Comparison of ENCODE assay signal across 1 cellular context in genomic region chr1:58783090-58783992, GRCh38.
TF ChIP-seq lines count a peak whose summit lies in the region.

No MANE protein-coding gene starts in this region.

TF ChIP-seq in WTC11, 78 proteins besides CTCF, POLR2A, EP300 and RAD21 (continued from another document and continues in another):
- TF ChIP-seq FOXP4 (CRISPR knock-in tag; IDR thresholded peaks at IDR 0.05) (no peak), AR (CRISPR knock-in tag; IDR thresholded peaks at IDR 0.05) (peak; percentile 78; the same call in 1 of the 2 replicates), ETV6 (CRISPR knock-in tag; IDR thresholded peaks at IDR 0.05) (no peak), TCF7 (CRISPR knock-in tag; IDR thresholded peaks at IDR 0.05; ENCODE audit: low read depth) (no peak; the same call in 1 of the 2 replicates), OVOL2 (CRISPR knock-in tag; IDR thresholded peaks at IDR 0.05; ENCODE audit: borderline replicate concordance) (no peak), NR1H2 (CRISPR knock-in tag; IDR thresholded peaks at IDR 0.05) (no peak), ZNF317 (CRISPR knock-in tag; IDR thresholded peaks at IDR 0.05; ENCODE audit: borderline replicate concordance, low read depth) (no peak), ZNF532 (CRISPR knock-in tag; IDR thresholded peaks at IDR 0.05; ENCODE audit: borderline replicate concordance) (no peak), TP53 (CRISPR knock-in tag; IDR thresholded peaks at IDR 0.05) (no peak), MYBL2 (CRISPR knock-in tag; IDR thresholded peaks at IDR 0.05) (no peak), SP1 (CRISPR knock-in tag; conservative IDR thresholded peaks at IDR 0.05) (no peak), ARID4B (CRISPR knock-in tag; IDR thresholded peaks at IDR 0.05; ENCODE audit: borderline replicate concordance) (no peak), ELF4 (CRISPR knock-in tag; IDR thresholded peaks at IDR 0.05; ENCODE audit: low read depth) (no peak), MXD4 (CRISPR knock-in tag; IDR thresholded peaks at IDR 0.05; ENCODE audit: borderline replicate concordance) (no peak), ATF3 (CRISPR knock-in tag; conservative IDR thresholded peaks at IDR 0.05) (no peak), ZNF232 (CRISPR knock-in tag; IDR thresholded peaks at IDR 0.05) (0 out of 2 replicates have a peak, but pooled peaks have one; percentile 40)
- TF ChIP-seq, protein P1, sequence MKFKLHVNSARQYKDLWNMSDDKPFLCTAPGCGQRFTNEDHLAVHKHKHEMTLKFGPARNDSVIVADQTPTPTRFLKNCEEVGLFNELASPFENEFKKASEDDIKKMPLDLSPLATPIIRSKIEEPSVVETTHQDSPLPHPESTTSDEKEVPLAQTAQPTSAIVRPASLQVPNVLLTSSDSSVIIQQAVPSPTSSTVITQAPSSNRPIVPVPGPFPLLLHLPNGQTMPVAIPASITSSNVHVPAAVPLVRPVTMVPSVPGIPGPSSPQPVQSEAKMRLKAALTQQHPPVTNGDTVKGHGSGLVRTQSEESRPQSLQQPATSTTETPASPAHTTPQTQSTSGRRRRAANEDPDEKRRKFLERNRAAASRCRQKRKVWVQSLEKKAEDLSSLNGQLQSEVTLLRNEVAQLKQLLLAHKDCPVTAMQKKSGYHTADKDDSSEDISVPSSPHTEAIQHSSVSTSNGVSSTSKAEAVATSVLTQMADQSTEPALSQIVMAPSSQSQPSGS (CRISPR knock-in tag; IDR thresholded peaks at IDR 0.05; ENCODE audit: borderline replicate concordance, low read depth), result no peak
- TF ChIP-seq, protein P2, sequence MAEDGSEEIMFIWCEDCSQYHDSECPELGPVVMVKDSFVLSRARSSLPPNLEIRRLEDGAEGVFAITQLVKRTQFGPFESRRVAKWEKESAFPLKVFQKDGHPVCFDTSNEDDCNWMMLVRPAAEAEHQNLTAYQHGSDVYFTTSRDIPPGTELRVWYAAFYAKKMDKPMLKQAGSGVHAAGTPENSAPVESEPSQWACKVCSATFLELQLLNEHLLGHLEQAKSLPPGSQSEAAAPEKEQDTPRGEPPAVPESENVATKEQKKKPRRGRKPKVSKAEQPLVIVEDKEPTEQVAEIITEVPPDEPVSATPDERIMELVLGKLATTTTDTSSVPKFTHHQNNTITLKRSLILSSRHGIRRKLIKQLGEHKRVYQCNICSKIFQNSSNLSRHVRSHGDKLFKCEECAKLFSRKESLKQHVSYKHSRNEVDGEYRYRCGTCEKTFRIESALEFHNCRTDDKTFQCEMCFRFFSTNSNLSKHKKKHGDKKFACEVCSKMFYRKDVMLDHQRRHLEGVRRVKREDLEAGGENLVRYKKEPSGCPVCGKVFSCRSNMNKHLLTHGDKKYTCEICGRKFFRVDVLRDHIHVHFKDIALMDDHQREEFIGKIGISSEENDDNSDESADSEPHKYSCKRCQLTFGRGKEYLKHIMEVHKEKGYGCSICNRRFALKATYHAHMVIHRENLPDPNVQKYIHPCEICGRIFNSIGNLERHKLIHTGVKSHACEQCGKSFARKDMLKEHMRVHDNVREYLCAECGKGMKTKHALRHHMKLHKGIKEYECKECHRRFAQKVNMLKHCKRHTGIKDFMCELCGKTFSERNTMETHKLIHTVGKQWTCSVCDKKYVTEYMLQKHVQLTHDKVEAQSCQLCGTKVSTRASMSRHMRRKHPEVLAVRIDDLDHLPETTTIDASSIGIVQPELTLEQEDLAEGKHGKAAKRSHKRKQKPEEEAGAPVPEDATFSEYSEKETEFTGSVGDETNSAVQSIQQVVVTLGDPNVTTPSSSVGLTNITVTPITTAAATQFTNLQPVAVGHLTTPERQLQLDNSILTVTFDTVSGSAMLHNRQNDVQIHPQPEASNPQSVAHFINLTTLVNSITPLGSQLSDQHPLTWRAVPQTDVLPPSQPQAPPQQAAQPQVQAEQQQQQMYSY (CRISPR knock-in tag; IDR thresholded peaks at IDR 0.05), result no peak
- TF ChIP-seq, protein P3, sequence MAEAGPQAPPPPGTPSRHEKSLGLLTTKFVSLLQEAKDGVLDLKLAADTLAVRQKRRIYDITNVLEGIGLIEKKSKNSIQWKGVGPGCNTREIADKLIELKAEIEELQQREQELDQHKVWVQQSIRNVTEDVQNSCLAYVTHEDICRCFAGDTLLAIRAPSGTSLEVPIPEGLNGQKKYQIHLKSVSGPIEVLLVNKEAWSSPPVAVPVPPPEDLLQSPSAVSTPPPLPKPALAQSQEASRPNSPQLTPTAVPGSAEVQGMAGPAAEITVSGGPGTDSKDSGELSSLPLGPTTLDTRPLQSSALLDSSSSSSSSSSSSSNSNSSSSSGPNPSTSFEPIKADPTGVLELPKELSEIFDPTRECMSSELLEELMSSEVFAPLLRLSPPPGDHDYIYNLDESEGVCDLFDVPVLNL (CRISPR knock-in tag; IDR thresholded peaks at IDR 0.05; ENCODE audit: borderline replicate concordance, low read depth), result no peak
- TF ChIP-seq, protein P4, sequence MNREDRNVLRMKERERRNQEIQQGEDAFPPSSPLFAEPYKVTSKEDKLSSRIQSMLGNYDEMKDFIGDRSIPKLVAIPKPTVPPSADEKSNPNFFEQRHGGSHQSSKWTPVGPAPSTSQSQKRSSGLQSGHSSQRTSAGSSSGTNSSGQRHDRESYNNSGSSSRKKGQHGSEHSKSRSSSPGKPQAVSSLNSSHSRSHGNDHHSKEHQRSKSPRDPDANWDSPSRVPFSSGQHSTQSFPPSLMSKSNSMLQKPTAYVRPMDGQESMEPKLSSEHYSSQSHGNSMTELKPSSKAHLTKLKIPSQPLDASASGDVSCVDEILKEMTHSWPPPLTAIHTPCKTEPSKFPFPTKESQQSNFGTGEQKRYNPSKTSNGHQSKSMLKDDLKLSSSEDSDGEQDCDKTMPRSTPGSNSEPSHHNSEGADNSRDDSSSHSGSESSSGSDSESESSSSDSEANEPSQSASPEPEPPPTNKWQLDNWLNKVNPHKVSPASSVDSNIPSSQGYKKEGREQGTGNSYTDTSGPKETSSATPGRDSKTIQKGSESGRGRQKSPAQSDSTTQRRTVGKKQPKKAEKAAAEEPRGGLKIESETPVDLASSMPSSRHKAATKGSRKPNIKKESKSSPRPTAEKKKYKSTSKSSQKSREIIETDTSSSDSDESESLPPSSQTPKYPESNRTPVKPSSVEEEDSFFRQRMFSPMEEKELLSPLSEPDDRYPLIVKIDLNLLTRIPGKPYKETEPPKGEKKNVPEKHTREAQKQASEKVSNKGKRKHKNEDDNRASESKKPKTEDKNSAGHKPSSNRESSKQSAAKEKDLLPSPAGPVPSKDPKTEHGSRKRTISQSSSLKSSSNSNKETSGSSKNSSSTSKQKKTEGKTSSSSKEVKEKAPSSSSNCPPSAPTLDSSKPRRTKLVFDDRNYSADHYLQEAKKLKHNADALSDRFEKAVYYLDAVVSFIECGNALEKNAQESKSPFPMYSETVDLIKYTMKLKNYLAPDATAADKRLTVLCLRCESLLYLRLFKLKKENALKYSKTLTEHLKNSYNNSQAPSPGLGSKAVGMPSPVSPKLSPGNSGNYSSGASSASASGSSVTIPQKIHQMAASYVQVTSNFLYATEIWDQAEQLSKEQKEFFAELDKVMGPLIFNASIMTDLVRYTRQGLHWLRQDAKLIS (CRISPR knock-in tag; IDR thresholded peaks at IDR 0.05; ENCODE audit: borderline replicate concordance), result no peak
